ENCODE assay signal across 1 cellular context in genomic region chr6:13927203-13927602, GRCh38.
TF ChIP-seq lines count a peak whose summit lies in the region.

No MANE protein-coding gene starts in this region.

TF ChIP-seq in K562, 482 proteins besides CTCF, POLR2A, EP300 and RAD21 (continued from another document and continues in another):
- TF ChIP-seq JUN (IDR thresholded peaks at IDR 0.05; ENCODE audit: borderline replicate concordance, low read depth, low read length), result peak; percentile 54; the same call in 1 of the 2 replicates
- TF ChIP-seq JUN (CRISPR knock-in tag; IDR thresholded peaks at IDR 0.05; ENCODE audit: borderline replicate concordance), result no peak
- TF ChIP-seq ATF1 (CRISPR knock-in tag; IDR thresholded peaks at IDR 0.05), result no peak
- peak; percentile 37; the same call in 1 of the 2 replicates for TF ChIP-seq ATF1 (tag; IDR thresholded peaks at IDR 0.05)
- TF ChIP-seq NCOA6 (IDR thresholded peaks at IDR 0.05), result no peak
- no peak for TF ChIP-seq RBM17 (IDR thresholded peaks at IDR 0.05; ENCODE audit: borderline replicate concordance, low read depth, low read length)
- no peak for TF ChIP-seq ZNF766 (CRISPR knock-in tag; conservative IDR thresholded peaks at IDR 0.05)
- TF ChIP-seq ARID3A (IDR thresholded peaks at IDR 0.05; ENCODE audit: borderline replicate concordance, low read depth, low read length), result peak; percentile 45; the same call in 1 of the 2 replicates
- TF ChIP-seq FOXK2 (conservative IDR thresholded peaks at IDR 0.05 in 1 of 2, IDR thresholded peaks at IDR 0.05 in 1 of 2; ENCODE audit: low read depth in 2 of 2), result peak; percentile 30 to 37; a peak in 1 of 4 replicates
- TF ChIP-seq PTTG1 (tag; IDR thresholded peaks at IDR 0.05; ENCODE audit: low read depth), result no peak
- TF ChIP-seq ZNF75A (CRISPR knock-in tag; IDR thresholded peaks at IDR 0.05), result no peak
- no peak for TF ChIP-seq TFAM (CRISPR knock-in tag; conservative IDR thresholded peaks at IDR 0.05)
- TF ChIP-seq HDAC1 (IDR thresholded peaks at IDR 0.05), result no peak
- no peak for TF ChIP-seq ZBTB26 (CRISPR knock-in tag; IDR thresholded peaks at IDR 0.05)
- TF ChIP-seq ZNF354B (CRISPR knock-in tag; IDR thresholded peaks at IDR 0.05), result no peak
- TF ChIP-seq ZNF449 (CRISPR knock-in tag; IDR thresholded peaks at IDR 0.05), result no peak
- TF ChIP-seq NRF1 (conservative IDR thresholded peaks at IDR 0.05 in 1 of 2, IDR thresholded peaks at IDR 0.05 in 1 of 2), result no peak
- peak; percentile 61; the same call in 1 of the 2 replicates for TF ChIP-seq CBX5 (IDR thresholded peaks at IDR 0.05; ENCODE audit: borderline replicate concordance, low read depth)
- TF ChIP-seq POLR3G (IDR thresholded peaks at IDR 0.05; ENCODE audit: extremely low read depth, insufficient read length, insufficient replicate concordance), result no peak
- TF ChIP-seq HDGF (IDR thresholded peaks at IDR 0.05), result no peak
- TF ChIP-seq SMARCC2 (IDR thresholded peaks at IDR 0.05; ENCODE audit: low read depth), result peak; percentile 62; the same call in 1 of the 2 replicates
- TF ChIP-seq GTF2E2 (tag; IDR thresholded peaks at IDR 0.05), result no peak
- no peak for TF ChIP-seq ZNF740 (CRISPR knock-in tag; IDR thresholded peaks at IDR 0.05)
- no peak for TF ChIP-seq ZNF740 (tag; IDR thresholded peaks at IDR 0.05)
- TF ChIP-seq ZNF316 (IDR thresholded peaks at IDR 0.05), result peak; percentile 81
- no peak for TF ChIP-seq ZFP36 (IDR thresholded peaks at IDR 0.05; ENCODE audit: low read depth, low read length, partially characterized antibody)
- peak; percentile 73 for TF ChIP-seq MAFF (IDR thresholded peaks at IDR 0.05; ENCODE audit: low read length)
- 0 out of 2 replicates have a peak, but pooled peaks have one; percentile 16 for TF ChIP-seq HCFC1 (IDR thresholded peaks at IDR 0.05; ENCODE audit: low read depth, low read length)
- TF ChIP-seq KDM5B (IDR thresholded peaks at IDR 0.05; ENCODE audit: insufficient replicate concordance, low read depth, low read length), result no peak
- no peak for TF ChIP-seq ATF6 (CRISPR knock-in tag; IDR thresholded peaks at IDR 0.05)
- no peak for TF ChIP-seq FOXA1 (IDR thresholded peaks at IDR 0.05; ENCODE audit: borderline replicate concordance)
- TF ChIP-seq CREM (IDR thresholded peaks at IDR 0.05; ENCODE audit: low read depth), result peak; percentile 56
- no peak for TF ChIP-seq ZBED1 (IDR thresholded peaks at IDR 0.05)
- TF ChIP-seq POU5F1 (IDR thresholded peaks at IDR 0.05; ENCODE audit: borderline replicate concordance, low read depth, low read length, partially characterized antibody), result no peak
- TF ChIP-seq STAT5A (IDR thresholded peaks at IDR 0.05; ENCODE audit: borderline replicate concordance, low read length), result no peak
- TF ChIP-seq, protein P1, sequence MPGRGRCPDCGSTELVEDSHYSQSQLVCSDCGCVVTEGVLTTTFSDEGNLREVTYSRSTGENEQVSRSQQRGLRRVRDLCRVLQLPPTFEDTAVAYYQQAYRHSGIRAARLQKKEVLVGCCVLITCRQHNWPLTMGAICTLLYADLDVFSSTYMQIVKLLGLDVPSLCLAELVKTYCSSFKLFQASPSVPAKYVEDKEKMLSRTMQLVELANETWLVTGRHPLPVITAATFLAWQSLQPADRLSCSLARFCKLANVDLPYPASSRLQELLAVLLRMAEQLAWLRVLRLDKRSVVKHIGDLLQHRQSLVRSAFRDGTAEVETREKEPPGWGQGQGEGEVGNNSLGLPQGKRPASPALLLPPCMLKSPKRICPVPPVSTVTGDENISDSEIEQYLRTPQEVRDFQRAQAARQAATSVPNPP (IDR thresholded peaks at IDR 0.05; ENCODE audit: borderline replicate concordance, insufficient read depth, insufficient read length), result no peak
- TF ChIP-seq BCL6 (CRISPR knock-in tag; IDR thresholded peaks at IDR 0.05), result no peak
- no peak for TF ChIP-seq YBX1 (IDR thresholded peaks at IDR 0.05)
- TF ChIP-seq, protein P2, sequence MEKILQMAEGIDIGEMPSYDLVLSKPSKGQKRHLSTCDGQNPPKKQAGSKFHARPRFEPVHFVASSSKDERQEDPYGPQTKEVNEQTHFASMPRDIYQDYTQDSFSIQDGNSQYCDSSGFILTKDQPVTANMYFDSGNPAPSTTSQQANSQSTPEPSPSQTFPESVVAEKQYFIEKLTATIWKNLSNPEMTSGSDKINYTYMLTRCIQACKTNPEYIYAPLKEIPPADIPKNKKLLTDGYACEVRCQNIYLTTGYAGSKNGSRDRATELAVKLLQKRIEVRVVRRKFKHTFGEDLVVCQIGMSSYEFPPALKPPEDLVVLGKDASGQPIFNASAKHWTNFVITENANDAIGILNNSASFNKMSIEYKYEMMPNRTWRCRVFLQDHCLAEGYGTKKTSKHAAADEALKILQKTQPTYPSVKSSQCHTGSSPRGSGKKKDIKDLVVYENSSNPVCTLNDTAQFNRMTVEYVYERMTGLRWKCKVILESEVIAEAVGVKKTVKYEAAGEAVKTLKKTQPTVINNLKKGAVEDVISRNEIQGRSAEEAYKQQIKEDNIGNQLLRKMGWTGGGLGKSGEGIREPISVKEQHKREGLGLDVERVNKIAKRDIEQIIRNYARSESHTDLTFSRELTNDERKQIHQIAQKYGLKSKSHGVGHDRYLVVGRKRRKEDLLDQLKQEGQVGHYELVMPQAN (IDR thresholded peaks at IDR 0.05; ENCODE audit: borderline replicate concordance), result no peak
- TF ChIP-seq FOXP1 (CRISPR knock-in tag; IDR thresholded peaks at IDR 0.05), result no peak
- no peak for TF ChIP-seq KDM2B (CRISPR knock-in tag; IDR thresholded peaks at IDR 0.05)
- peak; percentile 78 for TF ChIP-seq C11orf30 (IDR thresholded peaks at IDR 0.05; ENCODE audit: low read depth)
- no peak for TF ChIP-seq TEAD1 (CRISPR knock-in tag; IDR thresholded peaks at IDR 0.05)
- TF ChIP-seq ATF7 (IDR thresholded peaks at IDR 0.05), result peak; percentile 12; the same call in 1 of the 2 replicates
- TF ChIP-seq SIRT6 (IDR thresholded peaks at IDR 0.05; ENCODE audit: low read depth, low read length), result no peak
- TF ChIP-seq JUNB (CRISPR knock-in tag; conservative IDR thresholded peaks at IDR 0.05), result no peak
- TF ChIP-seq TOE1 (IDR thresholded peaks at IDR 0.05; ENCODE audit: borderline replicate concordance), result 0 out of 2 replicates have a peak, but pooled peaks have one; percentile 20
- TF ChIP-seq TOE1 (CRISPR knock-in tag; IDR thresholded peaks at IDR 0.05; ENCODE audit: borderline replicate concordance, low read depth), result no peak
- no peak for TF ChIP-seq ZFX (CRISPR knock-in tag; IDR thresholded peaks at IDR 0.05)
- TF ChIP-seq PHB2 (IDR thresholded peaks at IDR 0.05; ENCODE audit: low read depth), result no peak
- TF ChIP-seq, protein P3, sequence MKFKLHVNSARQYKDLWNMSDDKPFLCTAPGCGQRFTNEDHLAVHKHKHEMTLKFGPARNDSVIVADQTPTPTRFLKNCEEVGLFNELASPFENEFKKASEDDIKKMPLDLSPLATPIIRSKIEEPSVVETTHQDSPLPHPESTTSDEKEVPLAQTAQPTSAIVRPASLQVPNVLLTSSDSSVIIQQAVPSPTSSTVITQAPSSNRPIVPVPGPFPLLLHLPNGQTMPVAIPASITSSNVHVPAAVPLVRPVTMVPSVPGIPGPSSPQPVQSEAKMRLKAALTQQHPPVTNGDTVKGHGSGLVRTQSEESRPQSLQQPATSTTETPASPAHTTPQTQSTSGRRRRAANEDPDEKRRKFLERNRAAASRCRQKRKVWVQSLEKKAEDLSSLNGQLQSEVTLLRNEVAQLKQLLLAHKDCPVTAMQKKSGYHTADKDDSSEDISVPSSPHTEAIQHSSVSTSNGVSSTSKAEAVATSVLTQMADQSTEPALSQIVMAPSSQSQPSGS (CRISPR knock-in tag; IDR thresholded peaks at IDR 0.05), result no peak
- peak; percentile 45 for TF ChIP-seq FOSL1 (tag; conservative IDR thresholded peaks at IDR 0.05)
- TF ChIP-seq XRCC3 (IDR thresholded peaks at IDR 0.05), result no peak
- TF ChIP-seq NFE2 (IDR thresholded peaks at IDR 0.05; ENCODE audit: low read depth), result peak; percentile 93
- no peak for TF ChIP-seq SNAPC5 (CRISPR knock-in tag; IDR thresholded peaks at IDR 0.05)
- no peak for TF ChIP-seq KLF6 (CRISPR knock-in tag; IDR thresholded peaks at IDR 0.05; ENCODE audit: borderline replicate concordance)
- no peak for TF ChIP-seq TEAD2 (tag; IDR thresholded peaks at IDR 0.05)
- peak; percentile 53 for TF ChIP-seq MAFG (tag; conservative IDR thresholded peaks at IDR 0.05)
- no peak for TF ChIP-seq POLR2B (IDR thresholded peaks at IDR 0.05; ENCODE audit: low read depth, partially characterized antibody)
- TF ChIP-seq DMBX1 (CRISPR knock-in tag; IDR thresholded peaks at IDR 0.05; ENCODE audit: borderline replicate concordance), result no peak
- no peak for TF ChIP-seq THRAP3 (IDR thresholded peaks at IDR 0.05; ENCODE audit: borderline replicate concordance)
- no peak for TF ChIP-seq ZNF431 (CRISPR knock-in tag; IDR thresholded peaks at IDR 0.05)
- TF ChIP-seq SP1 (CRISPR knock-in tag; IDR thresholded peaks at IDR 0.05), result no peak
- no peak for TF ChIP-seq ZNF511 (CRISPR knock-in tag; IDR thresholded peaks at IDR 0.05)
- no peak for TF ChIP-seq STAT5B (CRISPR knock-in tag; IDR thresholded peaks at IDR 0.05)
- TF ChIP-seq ZNF507 (tag; conservative IDR thresholded peaks at IDR 0.05), result no peak
- TF ChIP-seq CBX8 (IDR thresholded peaks at IDR 0.05; ENCODE audit: borderline replicate concordance, extremely low read depth, low read depth, low read length, poor library complexity, severe bottlenecking), result no peak
- TF ChIP-seq ZBTB9 (CRISPR knock-in tag; IDR thresholded peaks at IDR 0.05), result no peak
